In the genomic region with DNA sequence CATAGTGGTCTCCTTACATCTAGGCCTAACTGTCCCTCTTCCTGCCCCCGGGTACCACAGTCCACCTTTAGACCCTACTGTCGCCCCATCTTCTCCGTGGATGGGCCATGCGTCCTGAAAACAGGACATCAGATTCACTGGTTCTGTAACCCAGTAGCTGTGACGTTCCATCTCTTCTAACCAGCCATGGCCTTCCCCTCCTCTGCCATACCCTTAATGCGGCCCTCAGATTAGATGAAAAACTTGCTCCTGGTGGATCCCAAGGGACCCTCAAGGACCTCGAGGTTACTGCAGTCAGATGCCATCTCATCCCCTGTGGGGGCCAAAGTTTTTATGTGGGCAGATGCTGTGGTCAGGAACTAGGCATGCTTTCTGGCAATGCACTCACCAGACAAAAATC, we compare ENCODE assay signal across 15 cellular contexts.
DNase-seq lines count a peak whose midpoint lies in the region; ATAC-seq and TF ChIP-seq lines count a peak whose summit lies in the region.
"Had no signal": no experiment of that assay in that cellular context is flagged by ENCODE, and none has a peak within 500 bp of the region (broad histone marks: within the 10 kb centered on the region; RNA-seq: fewer than 3 reads in every experiment).

No MANE protein-coding gene starts in this region.

- no peaks in the 10 kb centered on the region for H3K79me1 ChIP-seq in IMR-90 (ENCODE audit: low read depth in 1 of 2, low read length in 2 of 2)

- H4K20me1 ChIP-seq in BLaER1 treated with 17β-estradiol and CSF1 and Interleukin-3, amounts not matched to agents 10 nM and 100 nM, result no peaks in the 10 kb centered on the region; a peak in 1 of 22 replicates
- H4K20me1 ChIP-seq in IMR-90 (ENCODE audit: insufficient read depth, low read length) (no peaks in the 10 kb centered on the region), smooth muscle cell (ENCODE audit: low read depth) (no peaks in the 10 kb centered on the region)

- no peak overlapping the region for H3K18ac ChIP-seq in IMR-90 (ENCODE audit: low read depth, low read length)

- H3K9me1 ChIP-seq in IMR-90 (ENCODE audit: insufficient read depth, low read length), result peaks cover 7% of the 10 kb centered on the region; the same call in 1 of the 2 replicates

- no peak overlapping the region for H3K56ac ChIP-seq in IMR-90 (ENCODE audit: extremely low read depth, insufficient read depth, low read length)

- ATAC-seq in IMR-90 (ENCODE audit: low read depth), result no peak
- ATAC-seq: CD8-positive, alpha-beta T cell; HCT116; HepG2 had no signal

- H3K27ac ChIP-seq in BLaER1 treated with 17β-estradiol and CSF1 and Interleukin-3, amounts not matched to agents 10 nM and 100 nM, result no peak overlapping the region
- H3K27ac ChIP-seq in IMR-90 (ENCODE audit: insufficient read depth, low read length) (no peak overlapping the region), smooth muscle cell (ENCODE audit: low read depth) (no peak overlapping the region)

- H2AK9ac ChIP-seq in IMR-90 (replicated peaks; ENCODE audit: low read depth, low read length, poor library complexity), result no peak overlapping the region

- H3K14ac ChIP-seq in IMR-90 (replicated peaks; ENCODE audit: low read depth, low read length), result no peak overlapping the region

- H4K91ac ChIP-seq in IMR-90 (ENCODE audit: insufficient read depth, low read depth, low read length), result no peak overlapping the region

- no peak for TF ChIP-seq POLR2A in IMR-90 (IDR thresholded peaks at IDR 0.05; ENCODE audit: low read depth, low read length)

- H3K4me1 ChIP-seq in BLaER1 treated with 17β-estradiol and CSF1 and Interleukin-3, amounts not matched to agents 10 nM and 100 nM, result peaks cover 0 to 15% (median 11%) of the 10 kb centered on the region in 10 experiments; a peak in 12 of 20 replicates
- H3K4me1 ChIP-seq in IMR-90 (ENCODE audit: control insufficient read depth, insufficient read depth, low read length), result no peaks in the 10 kb centered on the region
- no peaks in the 10 kb centered on the region for H3K4me1 ChIP-seq in smooth muscle cell (ENCODE audit: low read depth)

- H2BK15ac ChIP-seq in IMR-90 (ENCODE audit: low read depth, low read length), result no peak overlapping the region

- H3K4me3 ChIP-seq in BLaER1 treated with 17β-estradiol and CSF1 and Interleukin-3, amounts not matched to agents 10 nM and 100 nM, result no peak overlapping the region
- H3K4me3 ChIP-seq in IMR-90 (ENCODE audit: insufficient read depth, low read depth, low read length) (no peak overlapping the region), smooth muscle cell (no peak overlapping the region)

- peaks cover 30 to 48% (median 35%) of the 10 kb centered on the region in 11 experiments for H3K36me3 ChIP-seq in BLaER1 treated with 17β-estradiol and CSF1 and Interleukin-3, amounts not matched to agents 10 nM and 100 nM
- H3K36me3 ChIP-seq in IMR-90 (ENCODE audit: control insufficient read depth, insufficient read depth, low read length) (peaks cover 9% of the 10 kb centered on the region), smooth muscle cell (ENCODE audit: low read depth) (no peaks in the 10 kb centered on the region)

- peak overlapping the region in 7 of 11 experiments; percentile 30 to 61 (median 53); a peak in 14 of 22 replicates for H3K4me2 ChIP-seq in BLaER1 treated with 17β-estradiol and CSF1 and Interleukin-3, amounts not matched to agents 10 nM and 100 nM
- H3K4me2 ChIP-seq in IMR-90 (ENCODE audit: low read depth, low read length) (no peak overlapping the region), smooth muscle cell (peak overlapping the region; percentile 17)

- TF ChIP-seq CTCF in IMR-90 (conservative IDR thresholded peaks at IDR 0.05; ENCODE audit: low read depth, low read length) (no peak), smooth muscle cell (IDR thresholded peaks at IDR 0.05; ENCODE audit: borderline replicate concordance, insufficient read depth, poor library complexity, severe bottlenecking) (no peak)

- dilution Hi-C loops in IMR-90 (cut with HindIII; ENCODE audit: low sequenced_read_pairs, unreplicated experiment), result no loop called here

- POLR2A ChIA-PET in IMR-90 (lab: Charles Lee; ENCODE audit: unreplicated experiment), result no interaction called here

- H2AFZ ChIP-seq in IMR-90 (replicated peaks; ENCODE audit: low read length, poor library complexity) (no peak overlapping the region), smooth muscle cell (ENCODE audit: low read depth) (no peak overlapping the region)

- peak overlapping the region in 1 of 11 experiments; percentile 21; a peak in 1 of 22 replicates for H3K9ac ChIP-seq in BLaER1 treated with 17β-estradiol and CSF1 and Interleukin-3, amounts not matched to agents 10 nM and 100 nM
- no peak overlapping the region for H3K9ac ChIP-seq in IMR-90 (ENCODE audit: low read depth, low read length)
- H3K9ac ChIP-seq in smooth muscle cell (ENCODE audit: low read depth), result no peak overlapping the region

- H2AK5ac ChIP-seq in IMR-90 (ENCODE audit: low read depth, low read length), result no peak overlapping the region

- no peak for TF ChIP-seq RAD21 in IMR-90 (IDR thresholded peaks at IDR 0.05; ENCODE audit: low read length)

- no peak overlapping the region for H2BK120ac ChIP-seq in IMR-90 (ENCODE audit: low read depth, low read length)

- in situ Hi-C loops in IMR-90 (cut with MboI; ENCODE audit: low sequenced_read_pairs), result no loop called here

- intact Hi-C loops in IMR-90 (cut with micrococcal nuclease) (no loop called here), posterior cingulate gyrus (cut with DNase I) (no loop called here)

- H2BK20ac ChIP-seq in IMR-90 (ENCODE audit: low read depth, low read length), result no peak overlapping the region

- H4K8ac ChIP-seq in IMR-90 (ENCODE audit: low read depth in 2 of 2, low read length in 2 of 2), result no peak overlapping the region

- H3K27me3 ChIP-seq in BLaER1 treated with 17β-estradiol and CSF1 and Interleukin-3, amounts not matched to agents 10 nM and 100 nM, result no peaks in the 10 kb centered on the region
- H3K27me3 ChIP-seq in IMR-90 (ENCODE audit: control insufficient read depth, insufficient read depth, low read length) (no peaks in the 10 kb centered on the region), smooth muscle cell (ENCODE audit: low read depth) (no peaks in the 10 kb centered on the region)

- H3K4ac ChIP-seq in IMR-90 (ENCODE audit: low read depth, low read length), result no peak overlapping the region

- H4K5ac ChIP-seq in IMR-90 (ENCODE audit: low read depth, low read length), result no peak overlapping the region

- no peak overlapping the region for H2BK5ac ChIP-seq in IMR-90 (ENCODE audit: low read depth, low read length, poor library complexity, severe bottlenecking)

- CTCF ChIA-PET in IMR-90 (lab: Yijun Ruan, JAX), result interaction anchor here (1.7 kb wide), 1 partner anchor 10 kb away, joined by 5 read pairs; no protein-coding TSS in a partner anchor

- H3K79me2 ChIP-seq in smooth muscle cell (ENCODE audit: low read depth), result no peaks in the 10 kb centered on the region

- H3F3A ChIP-seq in smooth muscle cell (ENCODE audit: low read depth), result no peaks in the 10 kb centered on the region

- no peaks in the 10 kb centered on the region for H3K9me3 ChIP-seq in BLaER1 treated with 17β-estradiol and CSF1 and Interleukin-3, amounts not matched to agents 10 nM and 100 nM (replicated peaks in 1 of 11)
- no peaks in the 10 kb centered on the region for H3K9me3 ChIP-seq in IMR-90 (ENCODE audit: control insufficient read depth, insufficient read depth, low read length)
- H3K9me3 ChIP-seq in smooth muscle cell (replicated peaks; ENCODE audit: low read depth), result no peaks in the 10 kb centered on the region

- no TSS peak for BruUV-seq in IMR-90 (replicated peaks; lab: Mats Ljungman, UMichigan)

- DNase-seq in IMR-90 (peak; percentile 5), mesenteric fat pad (ENCODE audit: low spot score) (peak; percentile 30), smooth muscle cell (lab: John Stamatoyannopoulos, UW; ENCODE audit: unreplicated experiment) (no peak), posterior cingulate gyrus (no peak), UCSD-AML1 (lab: John Stamatoyannopoulos, UW; ENCODE audit: unreplicated experiment) (no peak), NCI-H226 (no peak), midbrain (lab: John Stamatoyannopoulos, UW) (no peak)
- DNase-seq: CD8-positive, alpha-beta T cell; COR-L47; DMS153; DMS79 treated with DMSO at 0.1 percent for 48 hours; EL had no signal

- no CpG with 5 or more reads among the region's 7 CpGs for WGBS in IMR-90 (ENCODE audit: extremely low coverage in 2 of 2, insufficient read length in 1 of 2), 2 experiments
- WGBS in smooth muscle cell (ENCODE audit: low lambda C conversion rate), result 91% methylated on average over 7 of the region's 7 CpGs

- H3K23ac ChIP-seq in IMR-90 (ENCODE audit: low read depth, low read length), result no peak overlapping the region

TF ChIP-seq in IMR-90, 13 proteins besides CTCF, POLR2A, EP300 and RAD21:
- TF ChIP-seq CHD1 (IDR thresholded peaks at IDR 0.05; ENCODE audit: low read depth, low read length), result no peak
- no peak for TF ChIP-seq SMC3 (IDR thresholded peaks at IDR 0.05; ENCODE audit: low read depth, low read length)
- TF ChIP-seq RCOR1 (IDR thresholded peaks at IDR 0.05; ENCODE audit: insufficient replicate concordance, low read length), result no peak
- TF ChIP-seq RFX5 (IDR thresholded peaks at IDR 0.05; ENCODE audit: low read depth, low read length), result no peak
- no peak for TF ChIP-seq NFE2L2 (IDR thresholded peaks at IDR 0.05; ENCODE audit: low read depth, low read length)
- TF ChIP-seq MXI1 (IDR thresholded peaks at IDR 0.05; ENCODE audit: borderline replicate concordance, low read depth, low read length), result no peak
- no peak for TF ChIP-seq FOS (IDR thresholded peaks at IDR 0.05; ENCODE audit: low read depth, low read length)
- TF ChIP-seq, protein P1, sequence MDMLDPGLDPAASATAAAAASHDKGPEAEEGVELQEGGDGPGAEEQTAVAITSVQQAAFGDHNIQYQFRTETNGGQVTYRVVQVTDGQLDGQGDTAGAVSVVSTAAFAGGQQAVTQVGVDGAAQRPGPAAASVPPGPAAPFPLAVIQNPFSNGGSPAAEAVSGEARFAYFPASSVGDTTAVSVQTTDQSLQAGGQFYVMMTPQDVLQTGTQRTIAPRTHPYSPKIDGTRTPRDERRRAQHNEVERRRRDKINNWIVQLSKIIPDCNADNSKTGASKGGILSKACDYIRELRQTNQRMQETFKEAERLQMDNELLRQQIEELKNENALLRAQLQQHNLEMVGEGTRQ (IDR thresholded peaks at IDR 0.05; ENCODE audit: low read depth, low read length), result no peak
TF ChIP-seq in IMR-90: peak in this region for 0.

Comparison
In these comparisons a context has a peak if more than half of its experiments do, and no peak if none do; other contexts are left out.
1. DNase-seq: peak in IMR-90 (single experiment) and mesenteric fat pad (single experiment); none in smooth muscle cell (single experiment), posterior cingulate gyrus (0 of 10), UCSD-AML1 (single experiment), NCI-H226 (single experiment) and midbrain (single experiment).